13 cellular contexts compared by ENCODE assay signal in the genomic region with DNA sequence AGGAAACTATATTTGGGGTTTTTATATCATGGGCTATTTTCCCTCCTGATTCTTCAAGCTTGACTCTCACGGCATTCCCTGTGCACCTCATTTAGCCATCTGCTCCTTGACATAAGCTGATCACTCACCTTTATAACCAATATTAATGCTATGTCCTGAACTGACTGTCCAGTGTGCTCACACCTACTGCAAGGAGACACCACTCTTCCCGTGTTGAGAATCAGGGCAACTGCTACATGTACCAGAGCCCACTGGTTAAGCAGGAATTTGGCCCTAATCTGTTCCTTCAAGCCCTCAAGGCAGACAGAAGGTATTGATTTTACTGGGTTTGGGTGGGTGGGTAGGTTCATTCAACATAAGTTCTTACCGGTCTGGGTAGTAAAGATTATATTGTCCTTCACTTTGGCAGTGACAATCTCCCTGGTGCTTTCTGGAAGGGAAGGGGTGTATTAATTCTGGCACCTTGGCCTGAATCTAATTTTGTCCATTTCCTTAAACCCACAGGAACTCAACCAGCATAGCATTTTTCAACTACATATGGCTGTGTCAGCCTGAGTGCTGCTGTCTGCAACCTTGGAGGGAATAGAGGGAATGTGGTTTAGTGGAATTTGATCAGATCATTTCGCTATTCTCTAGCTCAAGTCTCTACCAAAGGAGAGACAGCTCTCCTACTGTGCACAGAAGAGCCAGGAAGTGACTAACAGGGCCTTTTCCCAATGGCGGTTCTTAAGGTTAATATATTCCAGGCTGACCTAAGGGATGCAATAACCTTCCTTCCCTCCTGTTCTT.
DNase-seq lines count a peak whose midpoint lies in the region; ATAC-seq, FAIRE-seq and TF ChIP-seq lines count a peak whose summit lies in the region.
"Had no signal": no experiment of that assay in that cellular context is flagged by ENCODE, and none has a peak within 500 bp of the region (broad histone marks: within the 10 kb centered on the region; RNA-seq: fewer than 3 reads in every experiment).

No MANE protein-coding gene starts in this region.

- dilution Hi-C loops in endothelial cell of umbilical vein (cut with MboI; ENCODE audit: extremely low pct_ligation_motif_present, low sequenced_read_pairs), result no loop called here

- no TSS peak for BruUV-seq in endothelial cell of umbilical vein (replicated peaks; lab: Mats Ljungman, UMichigan)
- BruUV-seq in Caco-2 (replicated peaks; lab: Mats Ljungman, UMichigan), result no TSS peak

- FAIRE-seq in endothelial cell of umbilical vein (lab: Jason Lieb, UNC), result peak; percentile 84

- H3K36me3 ChIP-seq in endothelial cell of umbilical vein (ENCODE audit: control insufficient read depth in 2 of 2, extremely low read depth in 1 of 2, insufficient read depth in 2 of 2, low read length in 2 of 2) (peaks cover 0 to 1% of the 10 kb centered on the region in 2 experiments), osteoblast (ENCODE audit: insufficient read depth, low read length) (no peaks in the 10 kb centered on the region), Caco-2 (ENCODE audit: control insufficient read depth, insufficient read depth, low read length) (no peaks in the 10 kb centered on the region)

- CTCF ChIA-PET in RWPE1 (lab: Yijun Ruan, JAX), result no interaction called here
- CTCF ChIA-PET in endothelial cell of umbilical vein (lab: Charles Lee), result interaction anchor here (0.9 to 1.2 kb wide), 2 partner anchors 10 to 148 kb away, joined by 3 to 4 read pairs; no protein-coding TSS in a partner anchor
- CTCF ChIA-PET in Caco-2 (lab: Charles Lee), result no interaction called here

- intact Hi-C loops in endothelial cell of umbilical vein (cut with micrococcal nuclease), result no loop called here
- intact Hi-C loops in Caco-2 (cut with micrococcal nuclease; ENCODE audit: unreplicated experiment), result no loop called here

- H4K20me1 ChIP-seq in endothelial cell of umbilical vein (replicated peaks; ENCODE audit: control insufficient read depth, extremely low read depth, insufficient read depth, low read length), result no peaks in the 10 kb centered on the region
- no peaks in the 10 kb centered on the region for H4K20me1 ChIP-seq in osteoblast (ENCODE audit: insufficient read depth, low read length)

- H3K27ac Mint-ChIP-seq in Caco-2 (ENCODE audit: unreplicated experiment), result no peak overlapping the region
- H3K27ac Mint-ChIP-seq: T-helper 2 cell treated with Interferon-gamma antibody and Interleukin-4, amounts not matched to agents 5 μg/mL and 100 μg/mL, for 36 hours had no signal

- H3K4me1 ChIP-seq in endothelial cell of umbilical vein (ENCODE audit: control insufficient read depth, extremely low read depth, insufficient read depth, low read length) (peaks cover 10% of the 10 kb centered on the region), osteoblast (ENCODE audit: insufficient read depth, low read length) (peaks cover 32% of the 10 kb centered on the region), Caco-2 (no peaks in the 10 kb centered on the region)

- H3K79me2 ChIP-seq in endothelial cell of umbilical vein (ENCODE audit: control insufficient read depth, insufficient read depth, low read length) (no peaks in the 10 kb centered on the region), osteoblast (ENCODE audit: insufficient read depth, low read length) (no peaks in the 10 kb centered on the region)

- TF ChIP-seq CTCF in RWPE1 (conservative IDR thresholded peaks at IDR 0.05; ENCODE audit: low read depth), result no peak
- no peak for TF ChIP-seq CTCF in endothelial cell of umbilical vein (IDR thresholded peaks at IDR 0.05; ENCODE audit: extremely low read depth in 1 of 2, insufficient read depth in 1 of 2, low read depth in 1 of 2, low read length in 2 of 2)
- TF ChIP-seq CTCF in osteoblast (IDR thresholded peaks at IDR 0.05; ENCODE audit: extremely low read depth, low read depth, low read length), result no peak
- TF ChIP-seq CTCF in Caco-2 (IDR thresholded peaks at IDR 0.05; ENCODE audit: insufficient read depth in 1 of 2, low read depth in 1 of 2, low read length in 1 of 2, severe bottlenecking in 1 of 2, unreplicated experiment in 1 of 2), result no peak

- ATAC-seq in HG02852 (IDR thresholded peaks at IDR 0.05; ENCODE audit: unreplicated experiment) (no peak), HG02938 (IDR thresholded peaks at IDR 0.05; ENCODE audit: unreplicated experiment) (no peak)
- ATAC-seq: activated naive CD4-positive, alpha-beta T cell treated with anti-CD3 and anti-CD28 coated beads, Interleukin-2, amount 50 U/mL, for 72 hours had no signal

- no peaks in the 10 kb centered on the region for H3K9me1 ChIP-seq in endothelial cell of umbilical vein (replicated peaks; ENCODE audit: control insufficient read depth, extremely low read depth, insufficient read depth, low read length)

- H3K4me2 ChIP-seq in endothelial cell of umbilical vein (ENCODE audit: insufficient read depth, low read length), result no peak overlapping the region
- no peak overlapping the region for H3K4me2 ChIP-seq in osteoblast (ENCODE audit: insufficient read depth, low read length)

- H3K4me3 ChIP-seq in endothelial cell of umbilical vein (replicated peaks in 1 of 3; ENCODE audit: insufficient read depth in 1 of 3, low read depth in 1 of 3, low read length in 3 of 3) (no peak overlapping the region), osteoblast (ENCODE audit: insufficient read depth, low read length) (no peak overlapping the region), Caco-2 (ENCODE audit: low read depth, low read length) (no peak overlapping the region)

- peak; percentile 80 for DNase-seq in GM04503 (ENCODE audit: low read depth)
- peak; percentile 3 for DNase-seq in RWPE1 (ENCODE audit: low spot score)
- DNase-seq in endothelial cell of umbilical vein (ENCODE audit: low read depth, low spot score), result peak; percentile 43
- DNase-seq in osteoblast (ENCODE audit: insufficient read length, low spot score, missing footprints), result peak; percentile 89
- no peak for DNase-seq in activated CD8-positive, alpha-beta memory T cell treated with anti-CD3 and anti-CD28 coated beads, Interleukin-2, amount 50 U/mL, for 4 hours
- DNase-seq in Caco-2, result no peak
- DNase-seq: midbrain; NCI-H1092 treated with DMSO at 0.1 percent for 48 hours; stimulated activated CD4-positive, alpha-beta T cell treated with anti-CD3 and anti-CD28 coated beads, Interleukin-4, amount 100 ng/mL, for 4 hours had no signal

- H3K4me1 Mint-ChIP-seq in Caco-2 (ENCODE audit: low read depth, unreplicated experiment), result no peaks in the 10 kb centered on the region

- POLR2A ChIA-PET in RWPE1 (lab: Yijun Ruan, JAX; ENCODE audit: low non-redundant PET) (no interaction called here), endothelial cell of umbilical vein (lab: Charles Lee) (no interaction called here), Caco-2 (lab: Charles Lee) (interaction anchor here (0.5 kb wide), 1 partner anchor 357 kb away, joined by 10 read pairs; no protein-coding TSS in a partner anchor)

- no peaks in the 10 kb centered on the region for H3K9me3 Mint-ChIP-seq in Caco-2 (ENCODE audit: unreplicated experiment)
- H3K9me3 Mint-ChIP-seq: activated naive CD4-positive, alpha-beta T cell treated with anti-CD3 and anti-CD28 coated beads, Interleukin-2, amount 50 U/mL, for 72 hours; T-helper 2 cell treated with Interferon-gamma antibody and Interleukin-4, amounts not matched to agents 5 μg/mL and 100 μg/mL, for 36 hours had no signal

- no peak overlapping the region for H3K9ac ChIP-seq in endothelial cell of umbilical vein (replicated peaks; ENCODE audit: extremely low read depth, insufficient read depth, low read length)

- H3K27ac ChIP-seq in RWPE1 (no peak overlapping the region), endothelial cell of umbilical vein (ENCODE audit: insufficient read depth, low read depth, low read length) (no peak overlapping the region), osteoblast (ENCODE audit: low read depth, low read length) (peak overlapping the region; percentile 2)

- no peaks in the 10 kb centered on the region for H3K27me3 ChIP-seq in endothelial cell of umbilical vein (ENCODE audit: control insufficient read depth in 2 of 2, insufficient read depth in 2 of 2, low read length in 2 of 2)
- H3K27me3 ChIP-seq in osteoblast (ENCODE audit: insufficient read depth, low read length), result no peaks in the 10 kb centered on the region
- no peaks in the 10 kb centered on the region for H3K27me3 ChIP-seq in Caco-2 (replicated peaks; ENCODE audit: control insufficient read depth, insufficient read depth, low read length)

- no peaks in the 10 kb centered on the region for H3K27me3 Mint-ChIP-seq in Caco-2 (ENCODE audit: insufficient read depth, unreplicated experiment)

- no peaks in the 10 kb centered on the region for H3K9me3 ChIP-seq in endothelial cell of umbilical vein (replicated peaks; ENCODE audit: control insufficient read depth, insufficient read depth, low read length)
- no peaks in the 10 kb centered on the region for H3K9me3 ChIP-seq in osteoblast (ENCODE audit: low read depth, low read length)
- no peaks in the 10 kb centered on the region for H3K9me3 ChIP-seq in Caco-2

- peaks cover 7% of the 10 kb centered on the region for H3K36me3 Mint-ChIP-seq in Caco-2 (ENCODE audit: insufficient read depth, unreplicated experiment)
- H3K36me3 Mint-ChIP-seq: activated naive CD4-positive, alpha-beta T cell treated with anti-CD3 and anti-CD28 coated beads, Interleukin-2, amount 50 U/mL, for 72 hours had no signal

- H3K4me3 Mint-ChIP-seq in Caco-2 (ENCODE audit: unreplicated experiment), result no peak overlapping the region
- H3K4me3 Mint-ChIP-seq: T-helper 2 cell treated with Interferon-gamma antibody and Interleukin-4, amounts not matched to agents 5 μg/mL and 100 μg/mL, for 36 hours had no signal

- no peak overlapping the region for H2AFZ ChIP-seq in endothelial cell of umbilical vein (ENCODE audit: low read depth, low read length)
- no peak overlapping the region for H2AFZ ChIP-seq in osteoblast (ENCODE audit: low read length)

- TF ChIP-seq POLR2A in endothelial cell of umbilical vein (IDR thresholded peaks at IDR 0.05; ENCODE audit: low read depth, low read length), result no peak

TF ChIP-seq in endothelial cell of umbilical vein, 7 proteins besides CTCF, POLR2A, EP300 and RAD21:
- no peak for TF ChIP-seq EZH2 (IDR thresholded peaks at IDR 0.05; ENCODE audit: borderline replicate concordance, low read depth, low read length, severe bottlenecking)
- TF ChIP-seq MYC (IDR thresholded peaks at IDR 0.05; ENCODE audit: low read depth, low read length), result no peak
- no peak for TF ChIP-seq GATA2 (IDR thresholded peaks at IDR 0.05; ENCODE audit: insufficient read depth, insufficient read length, low read depth, low read length)
- TF ChIP-seq POLR2AphosphoS5 (IDR thresholded peaks at IDR 0.05; ENCODE audit: insufficient read depth, low read depth, low read length), result no peak
- TF ChIP-seq JUN (IDR thresholded peaks at IDR 0.05; ENCODE audit: borderline replicate concordance, insufficient read depth, insufficient read length, low read depth), result peak; percentile 8
- peak; percentile 61 for TF ChIP-seq FOS (IDR thresholded peaks at IDR 0.05; ENCODE audit: borderline replicate concordance, insufficient read depth, low read length)
- TF ChIP-seq, protein P1, sequence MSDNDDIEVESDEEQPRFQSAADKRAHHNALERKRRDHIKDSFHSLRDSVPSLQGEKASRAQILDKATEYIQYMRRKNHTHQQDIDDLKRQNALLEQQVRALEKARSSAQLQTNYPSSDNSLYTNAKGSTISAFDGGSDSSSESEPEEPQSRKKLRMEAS (IDR thresholded peaks at IDR 0.05; ENCODE audit: insufficient read depth, insufficient read length), result no peak
TF ChIP-seq in endothelial cell of umbilical vein: peak in this region for 2.

Comparison
In these comparisons a context has a peak if more than half of its experiments do, and no peak if none do; other contexts are left out.
1. DNase-seq: peak in GM04503 (single experiment), RWPE1 (single experiment), endothelial cell of umbilical vein (single experiment) and osteoblast (single experiment); none in activated CD8-positive, alpha-beta memory T cell treated with anti-CD3 and anti-CD28 coated beads, Interleukin-2, amount 50 U/mL, for 4 hours (single experiment) and Caco-2 (0 of 2).